15 cellular contexts compared by ENCODE assay signal in the genomic region with DNA sequence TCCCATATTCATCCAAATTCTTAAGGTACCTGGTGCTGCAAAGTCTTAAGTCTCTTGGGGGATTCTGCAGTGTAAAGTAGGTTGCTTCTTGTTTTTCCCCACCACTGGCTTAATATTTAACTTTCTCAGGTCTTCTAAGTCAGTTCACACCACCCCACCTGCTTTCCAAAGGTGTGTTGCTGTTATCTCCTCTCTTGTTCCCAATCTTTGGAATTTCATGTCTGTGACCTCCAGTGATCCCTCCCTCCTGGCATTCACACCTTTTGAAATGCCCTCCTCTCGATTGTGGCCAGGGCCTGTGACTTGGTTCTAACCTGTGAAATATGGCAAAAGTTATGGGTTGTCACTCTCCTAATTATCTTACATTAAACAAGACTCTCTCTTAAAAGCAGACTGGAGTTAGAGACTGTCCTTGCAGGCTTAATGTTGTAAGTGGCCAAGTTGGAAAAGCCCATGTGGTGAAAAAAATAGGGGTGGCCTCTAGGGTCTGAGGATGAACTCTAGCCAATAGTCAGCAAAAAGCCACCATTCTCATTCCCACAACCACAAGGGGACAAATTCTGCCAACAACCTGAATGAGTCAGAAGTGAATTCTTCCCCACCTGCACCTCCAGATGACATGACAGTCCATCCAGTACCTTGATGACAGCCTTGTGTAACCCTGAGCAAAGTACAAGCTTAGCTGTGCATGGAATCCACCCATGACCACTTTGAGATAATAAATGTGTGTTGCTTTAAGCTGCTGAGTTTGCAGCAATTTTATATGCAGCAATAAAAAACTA. TPM values are rescaled to one million over a fixed set of nuclear protein-coding genes. Genes with fewer than 3 reads are reported as not detected.
DNase-seq lines count a peak whose midpoint lies in the region; ATAC-seq, FAIRE-seq and TF ChIP-seq lines count a peak whose summit lies in the region.
"Had no signal": no experiment of that assay in that cellular context is flagged by ENCODE, and none has a peak within 500 bp of the region (broad histone marks: within the 10 kb centered on the region; RNA-seq: fewer than 3 reads in every experiment).

No MANE protein-coding gene starts in this region.

- DNase-seq in DMS53 (lab: John Stamatoyannopoulos, UW) (peak; percentile 43), DMS53 treated with DMSO at 0.1 percent for 48 hours (lab: John Stamatoyannopoulos, UW; ENCODE audit: unreplicated experiment) (no peak), bronchial epithelial cell (ENCODE audit: low read depth) (no peak), left colon (peak in 1 of 2 donors; percentile 34), urothelium cell line (ENCODE audit: low spot score) (peak; percentile 49), GM19239 (ENCODE audit: insufficient read length, low spot score) (no peak), NCI-H2081 treated with DMSO at 0.1 percent for 48 hours (lab: John Stamatoyannopoulos, UW) (no peak)
- no peak for DNase-seq in activated CD4-positive, CD25-positive, alpha-beta regulatory T cell (lab: John Stamatoyannopoulos, UW)
- DNase-seq: CD8-positive, alpha-beta memory T cell; DMS 273 treated with DMSO at 0.1 percent for 48 hours; H9; NCI-H1092 treated with DMSO at 0.1 percent for 48 hours; NCI-H1694; Right ventricle myocardium superior had no signal

- FAIRE-seq in bronchial epithelial cell (lab: Jason Lieb, UNC) (peak; percentile 40), urothelium cell line (lab: Jason Lieb, UNC) (peak; percentile 50), GM19239 (lab: Jason Lieb, UNC) (no peak)

- TF ChIP-seq CTCF in bronchial epithelial cell (IDR thresholded peaks at IDR 0.05; ENCODE audit: insufficient read depth, low read length, severe bottlenecking) = no peak

- H3K36me3 ChIP-seq in bronchial epithelial cell (ENCODE audit: control insufficient read depth, insufficient read depth, low read length) = no peaks in the 10 kb centered on the region

- no peak overlapping the region for H3K4me3 ChIP-seq in bronchial epithelial cell (ENCODE audit: low read depth, low read length)

- no peaks in the 10 kb centered on the region for H3K27me3 ChIP-seq in bronchial epithelial cell (ENCODE audit: control insufficient read depth, insufficient read depth, low read length)

- intact Hi-C loops in left colon (cut with DNase I, micrococcal nuclease) = loop anchor here in 1 of 2 donors (5.0 kb wide), 1 partner anchor 140 kb away; no protein-coding TSS in a partner anchor

- peak; percentile 100 for ATAC-seq in left colon

RNA-seq across cellular contexts. Expression of a gene that starts 45.1 kb away (rescaled TPM):
- total RNA-seq in bronchial epithelial cell (5.5 and 10.1 TPM in 2 replicates), left colon (1 to 10 TPM in 1 of 2 donors, under 1 TPM in 1; 0.52 to 2.1 TPM)
- total RNA-seq: CD8-positive, alpha-beta memory T cell; H9; HT1080; Right ventricle myocardium superior had no signal

Comparison
In these comparisons a context has a peak if more than half of its experiments do, and no peak if none do; other contexts are left out.
1. DNase-seq: peak in DMS53 (single experiment) and urothelium cell line (single experiment); none in DMS53 treated with DMSO at 0.1 percent for 48 hours (single experiment), bronchial epithelial cell (single experiment), GM19239 (single experiment), activated CD4-positive, CD25-positive, alpha-beta regulatory T cell (0 of 4) and NCI-H2081 treated with DMSO at 0.1 percent for 48 hours (single experiment).